In the genomic region with DNA sequence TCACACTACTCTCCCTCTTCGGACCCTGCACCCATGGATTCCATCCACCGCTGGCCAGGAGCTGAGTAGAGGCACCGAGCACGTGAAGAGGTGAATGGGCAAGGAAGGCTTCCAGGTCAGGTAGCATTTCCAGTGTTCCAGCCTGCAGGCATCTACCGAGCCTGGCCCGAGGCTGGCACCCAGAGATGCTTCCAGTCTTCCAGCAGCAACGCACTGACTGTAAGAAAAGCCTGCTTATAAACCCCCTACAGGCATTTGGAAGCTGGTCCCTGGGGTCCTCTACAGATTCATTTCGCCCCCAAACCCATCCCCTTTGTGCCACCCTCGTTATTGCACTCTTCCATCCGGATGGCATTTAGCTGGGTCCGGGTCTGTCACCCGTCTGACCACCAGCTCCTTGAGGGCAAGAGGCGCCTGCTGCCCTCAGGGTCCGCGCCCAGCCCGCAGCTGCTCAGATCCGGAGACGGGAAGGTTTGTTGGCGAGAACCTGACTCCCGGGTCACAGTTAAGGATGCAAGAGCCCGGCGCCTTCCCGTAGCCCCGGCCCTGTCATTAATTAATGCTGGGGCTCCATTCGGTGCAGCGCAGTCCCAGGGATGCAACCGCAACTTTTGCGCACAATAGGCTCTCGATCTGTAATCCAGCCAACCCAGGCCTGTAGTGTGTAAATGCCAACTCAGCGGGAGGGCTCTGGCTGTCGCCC, we compare ENCODE assay signal across 8 cellular contexts. TPM values are rescaled to one million over a fixed set of nuclear protein-coding genes. Genes with fewer than 3 reads are reported as not detected.
A peak's percentile ranks its signal among the peaks of the same experiment; 100 is the strongest.
DNase-seq lines count a peak whose midpoint lies in the region; ATAC-seq and TF ChIP-seq lines count a peak whose summit lies in the region.

No MANE protein-coding gene starts in this region.

- H3K9me3 ChIP-seq in DND-41 (ENCODE audit: insufficient read depth, low read length, severe bottlenecking): no peaks in the 10 kb centered on the region
- no peaks in the 10 kb centered on the region for H3K9me3 ChIP-seq in cardiac muscle cell (ENCODE audit: low read depth)

- H3K9ac ChIP-seq in DND-41 (ENCODE audit: low read depth, low read length): peak overlapping the region; percentile 93

- DNase-seq in DND-41 (no peak), cardiac muscle cell (ENCODE audit: low read depth in 1 of 2, low spot score in 1 of 2) (no peak), NCI-H187 (lab: John Stamatoyannopoulos, UW) (no peak), cerebellum (ENCODE audit: low spot score) (no peak), inferior parietal cortex (ENCODE audit: extremely low spot score) (no peak)

- H3K27ac ChIP-seq in DND-41 (ENCODE audit: low read length) (peak overlapping the region; percentile 65), VCaP (peak overlapping the region; percentile 96), cardiac muscle cell (peak overlapping the region; percentile 94), skin epidermis (peak overlapping the region in 20 of 21 experiments; percentile 90 to 100 (median 98))

- peak overlapping the region; percentile 96 for H3K4me2 ChIP-seq in DND-41 (ENCODE audit: insufficient read depth, low read length)

- H3K36me3 ChIP-seq in DND-41 (ENCODE audit: insufficient read depth, low read length) (no peaks in the 10 kb centered on the region; the same call in 1 of the 2 replicates), cardiac muscle cell (no peaks in the 10 kb centered on the region)

- peak overlapping the region; percentile 90 to 99 for H3K4me3 ChIP-seq in DND-41 (ENCODE audit: low read depth in 1 of 2, low read length in 2 of 2)
- H3K4me3 ChIP-seq in cardiac muscle cell: peak overlapping the region; percentile 97
- H3K4me3 ChIP-seq in skin epidermis: peak overlapping the region; percentile 79 to 99 (median 88)

- H3K27me3 ChIP-seq in DND-41 (ENCODE audit: insufficient read depth, low read length, poor library complexity): peaks cover 17% of the 10 kb centered on the region
- no peaks in the 10 kb centered on the region for H3K27me3 ChIP-seq in cardiac muscle cell

- peaks cover 30% of the 10 kb centered on the region for H4K20me1 ChIP-seq in DND-41 (ENCODE audit: insufficient read depth, low read length)

- peaks cover 51% of the 10 kb centered on the region for H3K79me2 ChIP-seq in DND-41 (ENCODE audit: insufficient read depth, low read length)

- H2AFZ ChIP-seq in DND-41 (ENCODE audit: low read depth, low read length): peak overlapping the region; percentile 97

- ATAC-seq in DND-41 (ENCODE audit: insufficient read depth, low read depth) (no peak), HG02610 (IDR thresholded peaks at IDR 0.05; ENCODE audit: unreplicated experiment) (peak; percentile 3)

- H3K4me1 ChIP-seq in DND-41 (ENCODE audit: insufficient read depth, low read length) (peaks cover 35% of the 10 kb centered on the region), cardiac muscle cell (ENCODE audit: low read depth) (peaks cover 16% of the 10 kb centered on the region)

- TF ChIP-seq CTCF in DND-41 (IDR thresholded peaks at IDR 0.05; ENCODE audit: borderline replicate concordance, extremely low read depth, low read length, poor library complexity, severe bottlenecking) (no peak), VCaP (conservative IDR thresholded peaks at IDR 0.05) (no peak), cardiac muscle cell (IDR thresholded peaks at IDR 0.05; ENCODE audit: low read depth, low read length) (no peak)

RNA-seq across cellular contexts. Expression of a gene that starts 0.6 kb away (rescaled TPM):
- total RNA-seq in cardiac muscle cell: 69.4 and 88.3 TPM in 2 replicates
- polyA plus RNA-seq in cardiac muscle cell: 72.9 and 97.4 TPM in 2 replicates
- 153 TPM for total RNA-seq in cerebellum

RNA-seq across cellular contexts. Expression of a gene that starts 50.6 kb away (rescaled TPM):
- total RNA-seq in cardiac muscle cell (132 and 149 TPM in 2 replicates), cerebellum (129 TPM)
- 318 and 441 TPM in 2 replicates for polyA plus RNA-seq in cardiac muscle cell
